ENCODE assay signal across 22 cellular contexts in the genomic region with DNA sequence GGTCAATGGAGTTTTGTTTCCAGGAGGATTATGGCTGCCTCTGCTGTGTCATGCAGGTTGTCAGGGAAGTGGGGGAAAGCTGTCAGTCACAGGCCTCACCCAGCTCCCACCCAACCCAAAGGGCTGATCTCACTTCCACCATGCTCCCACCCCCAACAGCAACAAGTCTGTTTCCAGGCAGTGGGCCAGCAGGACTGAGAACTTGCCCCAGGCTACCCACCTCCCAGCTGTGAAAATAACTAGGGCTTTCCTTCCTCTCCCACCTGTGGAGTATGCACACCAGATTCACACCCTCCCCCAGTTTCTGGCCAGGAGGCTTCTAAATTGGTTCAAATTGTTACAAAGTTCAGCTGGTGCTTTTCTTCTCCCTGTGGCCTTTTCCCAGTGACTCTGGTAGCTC.
DNase-seq lines count a peak whose midpoint lies in the region; ATAC-seq and TF ChIP-seq lines count a peak whose summit lies in the region.
"Had no signal": no experiment of that assay in that cellular context is flagged by ENCODE, and none has a peak within 500 bp of the region (broad histone marks: within the 10 kb centered on the region; RNA-seq: fewer than 3 reads in every experiment).

No MANE protein-coding gene starts in this region.

- no peaks in the 10 kb centered on the region for H3K27me3 Mint-ChIP-seq in CD4-positive, alpha-beta T cell
- no peaks in the 10 kb centered on the region for H3K27me3 Mint-ChIP-seq in GM23338 (ENCODE audit: insufficient read depth, low read depth, poor library complexity)

- H3K36me3 Mint-ChIP-seq in CD4-positive, alpha-beta T cell (ENCODE audit: low read depth) = no peaks in the 10 kb centered on the region
- H3K36me3 Mint-ChIP-seq in GM23338 (ENCODE audit: low read depth) = peaks cover 10% of the 10 kb centered on the region; the same call in 1 of the 3 replicates

- H3K9me3 ChIP-seq in BE2C (no peaks in the 10 kb centered on the region), upper lobe of left lung (no peaks in the 10 kb centered on the region)
- H3K9me3 ChIP-seq in CD4-positive, alpha-beta T cell (ENCODE audit: control insufficient read depth, low read length) = no peaks in the 10 kb centered on the region
- H3K9me3 ChIP-seq: adrenal gland, pancreas, SJSA1 had no signal

- 0 out of 2 replicates have a peak, but pooled peaks cover 6% of the 10 kb centered on the region for H3K9me2 ChIP-seq in GM23338 (ENCODE audit: insufficient read depth)

- H3K79me2 ChIP-seq in GM23338 (replicated peaks; ENCODE audit: insufficient read depth) = no peaks in the 10 kb centered on the region

- no peaks in the 10 kb centered on the region for H3K4me1 Mint-ChIP-seq in CD4-positive, alpha-beta T cell (ENCODE audit: low read depth)
- peaks cover 2% of the 10 kb centered on the region; the same call in 2 of the 3 replicates for H3K4me1 Mint-ChIP-seq in GM23338

- peaks cover 3% of the 10 kb centered on the region for H3K9me3 Mint-ChIP-seq in CD4-positive, alpha-beta T cell
- H3K9me3 Mint-ChIP-seq in GM23338 = peaks cover 6% of the 10 kb centered on the region

- H2AFZ ChIP-seq in GM23338 = no peak overlapping the region

- TF ChIP-seq POLR2A in upper lobe of left lung (IDR thresholded peaks at IDR 0.05) = no peak

- H3K27me3 ChIP-seq in BE2C (no peaks in the 10 kb centered on the region), upper lobe of left lung (no peaks in the 10 kb centered on the region), GM23338 (ENCODE audit: insufficient read depth) (no peaks in the 10 kb centered on the region)
- no peaks in the 10 kb centered on the region for H3K27me3 ChIP-seq in CD4-positive, alpha-beta T cell (ENCODE audit: control insufficient read depth, insufficient read depth, low read length)
- H3K27me3 ChIP-seq: adrenal gland, pancreas, SJSA1 had no signal

- H4K20me1 ChIP-seq in GM23338 (replicated peaks; ENCODE audit: insufficient read depth) = no peaks in the 10 kb centered on the region

- H3K4me1 ChIP-seq in BE2C (no peaks in the 10 kb centered on the region), upper lobe of left lung (no peaks in the 10 kb centered on the region), GM23338 (ENCODE audit: insufficient read depth) (no peaks in the 10 kb centered on the region)
- H3K4me1 ChIP-seq: adrenal gland, pancreas, SJSA1 had no signal

- no peak overlapping the region for H3K4me3 Mint-ChIP-seq in CD4-positive, alpha-beta T cell
- no peak overlapping the region for H3K4me3 Mint-ChIP-seq in GM23338
- H3K4me3 Mint-ChIP-seq: naive thymus-derived CD4-positive, alpha-beta T cell had no signal

- no peak for TF ChIP-seq EP300 in upper lobe of left lung (IDR thresholded peaks at IDR 0.05)

- CTCF ChIA-PET in CD4-positive, alpha-beta T cell (lab: Charles Lee) = no interaction called here

- intact Hi-C loops in CD4-positive, alpha-beta T cell (cut with DNase I, micrococcal nuclease) = no loop called here

- H3K27ac ChIP-seq in CD4-positive, alpha-beta T cell (ENCODE audit: low read depth, low read length) = no peak overlapping the region
- no peak overlapping the region for H3K27ac ChIP-seq in upper lobe of left lung
- H3K27ac ChIP-seq in GM23338 (ENCODE audit: low read depth) = no peak overlapping the region
- H3K27ac ChIP-seq: adrenal gland, pancreas, SJSA1 had no signal

- no peak overlapping the region for H3K4me2 ChIP-seq in GM23338

- H3K27ac Mint-ChIP-seq in CD4-positive, alpha-beta T cell = no peak overlapping the region
- H3K27ac Mint-ChIP-seq in GM23338 = no peak overlapping the region
- H3K27ac Mint-ChIP-seq: naive thymus-derived CD4-positive, alpha-beta T cell had no signal

- POLR2A ChIA-PET in CD4-positive, alpha-beta T cell (lab: Charles Lee) = no interaction called here

- H3F3A ChIP-seq in GM23338 (replicated peaks; ENCODE audit: low read depth) = no peaks in the 10 kb centered on the region

- TF ChIP-seq CTCF in BE2C (IDR thresholded peaks at IDR 0.05; ENCODE audit: low read depth, low read length) = no peak
- no peak for TF ChIP-seq CTCF in CD4-positive, alpha-beta T cell (IDR thresholded peaks at IDR 0.05)
- TF ChIP-seq CTCF in upper lobe of left lung (IDR thresholded peaks at IDR 0.05) = no peak
- TF ChIP-seq CTCF in GM23338 (conservative IDR thresholded peaks at IDR 0.05; ENCODE audit: low read depth in 2 of 2) = no peak

- H3K36me3 ChIP-seq in BE2C = no peaks in the 10 kb centered on the region
- no peaks in the 10 kb centered on the region for H3K36me3 ChIP-seq in upper lobe of left lung
- H3K36me3 ChIP-seq in GM23338 (ENCODE audit: insufficient read depth) = no peaks in the 10 kb centered on the region
- H3K36me3 ChIP-seq: adrenal gland, pancreas, SJSA1 had no signal

- ATAC-seq in esophagus mucosa (peak; percentile 51), upper lobe of left lung (ENCODE audit: low FRiP score in 2 of 2) (no peak), GM23338 (no peak)
- no peak for ATAC-seq in CD4-positive, alpha-beta T cell (ENCODE audit: poor library complexity)
- ATAC-seq: activated CD4-positive, CD25-positive, alpha-beta regulatory T cell treated with anti-CD3 and anti-CD28 coated beads, Interleukin-2, amount 50 U/mL, for 24 hours; naive thymus-derived CD4-positive, alpha-beta T cell; pancreas had no signal

- H3K4me3 ChIP-seq in BE2C (ENCODE audit: low read depth, low read length) (no peak overlapping the region), upper lobe of left lung (no peak overlapping the region), GM23338 (no peak overlapping the region)
- H3K4me3 ChIP-seq: adrenal gland, lung, pancreas, SJSA1 had no signal

- peak; percentile 7 for DNase-seq in BE2C
- DNase-seq in H4 (ENCODE audit: low spot score) = peak; percentile 30
- no peak for DNase-seq in CD4-positive, alpha-beta T cell
- no peak for DNase-seq in upper lobe of left lung
- DNase-seq in GM23338 (ENCODE audit: low spot score) = no peak
- no peak for DNase-seq in nucleus accumbens (lab: John Stamatoyannopoulos, UW)
- DNase-seq: adrenal gland; central memory CD4-positive, alpha-beta T cell; effector memory CD4-positive, alpha-beta T cell; GDM1; head of caudate nucleus; KG1; naive thymus-derived CD4-positive, alpha-beta T cell; NCI-H1092 treated with DMSO at 0.1 percent for 48 hours; pancreas; stimulated activated CD4-positive, alpha-beta T cell treated with anti-CD3 and anti-CD28 coated beads, Interleukin-4, amount 100 ng/mL, for 1 hour; T-helper 2 cell had no signal

TF ChIP-seq in PFSK-1, 5 proteins besides CTCF, POLR2A, EP300 and RAD21 (continues in another document):
- TF ChIP-seq TAF1 (IDR thresholded peaks at IDR 0.05; ENCODE audit: borderline replicate concordance, insufficient read depth, low read length) = no peak
- TF ChIP-seq, protein P1, sequence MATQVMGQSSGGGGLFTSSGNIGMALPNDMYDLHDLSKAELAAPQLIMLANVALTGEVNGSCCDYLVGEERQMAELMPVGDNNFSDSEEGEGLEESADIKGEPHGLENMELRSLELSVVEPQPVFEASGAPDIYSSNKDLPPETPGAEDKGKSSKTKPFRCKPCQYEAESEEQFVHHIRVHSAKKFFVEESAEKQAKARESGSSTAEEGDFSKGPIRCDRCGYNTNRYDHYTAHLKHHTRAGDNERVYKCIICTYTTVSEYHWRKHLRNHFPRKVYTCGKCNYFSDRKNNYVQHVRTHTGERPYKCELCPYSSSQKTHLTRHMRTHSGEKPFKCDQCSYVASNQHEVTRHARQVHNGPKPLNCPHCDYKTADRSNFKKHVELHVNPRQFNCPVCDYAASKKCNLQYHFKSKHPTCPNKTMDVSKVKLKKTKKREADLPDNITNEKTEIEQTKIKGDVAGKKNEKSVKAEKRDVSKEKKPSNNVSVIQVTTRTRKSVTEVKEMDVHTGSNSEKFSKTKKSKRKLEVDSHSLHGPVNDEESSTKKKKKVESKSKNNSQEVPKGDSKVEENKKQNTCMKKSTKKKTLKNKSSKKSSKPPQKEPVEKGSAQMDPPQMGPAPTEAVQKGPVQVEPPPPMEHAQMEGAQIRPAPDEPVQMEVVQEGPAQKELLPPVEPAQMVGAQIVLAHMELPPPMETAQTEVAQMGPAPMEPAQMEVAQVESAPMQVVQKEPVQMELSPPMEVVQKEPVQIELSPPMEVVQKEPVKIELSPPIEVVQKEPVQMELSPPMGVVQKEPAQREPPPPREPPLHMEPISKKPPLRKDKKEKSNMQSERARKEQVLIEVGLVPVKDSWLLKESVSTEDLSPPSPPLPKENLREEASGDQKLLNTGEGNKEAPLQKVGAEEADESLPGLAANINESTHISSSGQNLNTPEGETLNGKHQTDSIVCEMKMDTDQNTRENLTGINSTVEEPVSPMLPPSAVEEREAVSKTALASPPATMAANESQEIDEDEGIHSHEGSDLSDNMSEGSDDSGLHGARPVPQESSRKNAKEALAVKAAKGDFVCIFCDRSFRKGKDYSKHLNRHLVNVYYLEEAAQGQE (IDR thresholded peaks at IDR 0.05; ENCODE audit: insufficient read depth in 1 of 2, low read depth in 2 of 2, low read length in 2 of 2) = peak in 1 of 2 experiments; percentile 58; a peak in 1 of 4 replicates

TF ChIP-seq in GM23338, 12 proteins besides CTCF, POLR2A, EP300 and RAD21 (continues in another document):
- TF ChIP-seq STAT1 (IDR thresholded peaks at IDR 0.05; ENCODE audit: unreplicated experiment) = no peak
- TF ChIP-seq, protein P2, sequence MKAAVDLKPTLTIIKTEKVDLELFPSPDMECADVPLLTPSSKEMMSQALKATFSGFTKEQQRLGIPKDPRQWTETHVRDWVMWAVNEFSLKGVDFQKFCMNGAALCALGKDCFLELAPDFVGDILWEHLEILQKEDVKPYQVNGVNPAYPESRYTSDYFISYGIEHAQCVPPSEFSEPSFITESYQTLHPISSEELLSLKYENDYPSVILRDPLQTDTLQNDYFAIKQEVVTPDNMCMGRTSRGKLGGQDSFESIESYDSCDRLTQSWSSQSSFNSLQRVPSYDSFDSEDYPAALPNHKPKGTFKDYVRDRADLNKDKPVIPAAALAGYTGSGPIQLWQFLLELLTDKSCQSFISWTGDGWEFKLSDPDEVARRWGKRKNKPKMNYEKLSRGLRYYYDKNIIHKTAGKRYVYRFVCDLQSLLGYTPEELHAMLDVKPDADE (IDR thresholded peaks at IDR 0.05) = no peak
- TF ChIP-seq NANOG (IDR thresholded peaks at IDR 0.05; ENCODE audit: borderline replicate concordance) = no peak

Comparison
In these comparisons a context has a peak if more than half of its experiments do, and no peak if none do; other contexts are left out.
1. DNase-seq: peak in BE2C (single experiment) and H4 (single experiment); none in CD4-positive, alpha-beta T cell (0 of 10), upper lobe of left lung (0 of 2), GM23338 (single experiment) and nucleus accumbens (0 of 56).